In the genomic region with DNA sequence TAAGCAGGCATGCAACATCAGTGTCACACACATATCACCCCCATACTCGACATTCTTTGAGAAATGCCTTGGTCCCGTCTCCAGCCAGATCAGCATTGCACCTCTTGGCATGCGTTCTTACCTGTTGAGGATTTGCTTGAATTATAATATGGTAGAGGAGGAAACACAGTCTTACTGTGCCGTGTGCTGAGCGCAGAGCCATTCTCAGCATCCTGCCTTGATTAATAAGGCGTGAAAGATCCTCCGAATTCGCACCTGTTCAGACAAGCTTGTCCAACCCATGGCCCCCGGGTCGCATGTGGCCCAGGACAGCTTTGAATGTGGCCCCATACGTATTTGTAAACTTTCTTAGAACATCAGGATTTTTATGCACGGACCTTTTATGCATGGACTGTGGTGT, we compare ENCODE assay signal across 28 cellular contexts.
"Had no signal": no experiment of that assay in that cellular context is flagged by ENCODE, and none has a peak within 500 bp of the region (broad histone marks: within the 10 kb centered on the region; RNA-seq: fewer than 3 reads in every experiment).

No MANE protein-coding gene starts in this region.

- H3K27ac Mint-ChIP-seq: natural killer cell treated with Interleukin-12 subunit alpha and Interleukin-12 subunit beta and Interleukin-15 and Interleukin-18, amount 100 ng/mL, for 72 hours; neural progenitor cell; progenitor cell of endocrine pancreas; stimulated activated naive B cell treated with anti-CD40 and anti-IgM and Interleukin-4, amounts not matched to agents 10 μg/mL and 1 μg/mL and 100 μg/mL, for 72 hours; stimulated activated naive CD8-positive, alpha-beta T cell treated with anti-CD3 and anti-CD28 coated beads, Interleukin-15, Interleukin-2, amounts not matched to agents 100 ng/mL and 50 ng/mL, for 24 hours had no signal

- H2AFZ ChIP-seq: neural progenitor cell, parathyroid adenoma had no signal

- H3K4me3 Mint-ChIP-seq: natural killer cell treated with Interleukin-12 subunit alpha and Interleukin-12 subunit beta and Interleukin-15 and Interleukin-18, amount 100 ng/mL, for 72 hours; stimulated activated effector memory CD8-positive, alpha-beta T cell treated with anti-CD3 and anti-CD28 coated beads, Interleukin-12 subunit alpha, Interleukin-12 subunit beta, amount 100 ng/mL, for 72 hours; stimulated activated naive B cell treated with anti-CD40 and anti-IgM and Interleukin-4, amounts not matched to agents 10 μg/mL and 1 μg/mL and 100 μg/mL, for 72 hours; stimulated activated naive CD8-positive, alpha-beta T cell treated with anti-CD3 and anti-CD28 coated beads, Interleukin-15, Interleukin-2, amounts not matched to agents 100 ng/mL and 50 ng/mL, for 24 hours had no signal

- FAIRE-seq: small intestine, urothelium cell line had no signal

- H3K27me3 ChIP-seq: neural progenitor cell, ovary, right lobe of liver, sigmoid colon, stomach, thyroid gland, tibial nerve, upper lobe of left lung, vagina had no signal

- H3K4me1 ChIP-seq: parathyroid adenoma had no signal

- H3K27me3 Mint-ChIP-seq: natural killer cell treated with Interleukin-12 subunit alpha and Interleukin-12 subunit beta and Interleukin-15 and Interleukin-18, amount 100 ng/mL, for 72 hours; progenitor cell of endocrine pancreas; stimulated activated naive B cell treated with anti-CD40 and anti-IgM and Interleukin-4, amounts not matched to agents 10 μg/mL and 1 μg/mL and 100 μg/mL, for 72 hours; stimulated activated naive CD8-positive, alpha-beta T cell treated with anti-CD3 and anti-CD28 coated beads, Interleukin-15, Interleukin-2, amounts not matched to agents 100 ng/mL and 50 ng/mL, for 24 hours had no signal

- H3K27ac ChIP-seq: neural progenitor cell, ovary, parathyroid adenoma, sigmoid colon, stomach, thoracic aorta, thyroid gland, tibial nerve, upper lobe of left lung had no signal

- ATAC-seq: natural killer cell treated with Interleukin-12 subunit alpha and Interleukin-12 subunit beta and Interleukin-15 and Interleukin-18, amount 100 ng/mL, for 72 hours; psoas muscle; right cardiac atrium; right lobe of liver; stimulated activated effector memory CD8-positive, alpha-beta T cell treated with anti-CD3 and anti-CD28 coated beads, Interleukin-12 subunit alpha, Interleukin-12 subunit beta, amount 100 ng/mL, for 72 hours; stimulated activated naive B cell treated with anti-CD40 and anti-IgM and Interleukin-4, amounts not matched to agents 10 μg/mL and 1 μg/mL and 100 μg/mL, for 72 hours had no signal

- H3K9me3 ChIP-seq: ovary, psoas muscle, right lobe of liver, sigmoid colon, stomach, thoracic aorta, thyroid gland, tibial nerve, upper lobe of left lung, vagina had no signal

- H3K9ac ChIP-seq: neural progenitor cell, parathyroid adenoma had no signal

- H3K36me3 Mint-ChIP-seq: natural killer cell treated with Interleukin-12 subunit alpha and Interleukin-12 subunit beta and Interleukin-15 and Interleukin-18, amount 100 ng/mL, for 72 hours; neural progenitor cell; stimulated activated effector memory CD8-positive, alpha-beta T cell treated with anti-CD3 and anti-CD28 coated beads, Interleukin-12 subunit alpha, Interleukin-12 subunit beta, amount 100 ng/mL, for 72 hours; stimulated activated naive B cell treated with anti-CD40 and anti-IgM and Interleukin-4, amounts not matched to agents 10 μg/mL and 1 μg/mL and 100 μg/mL, for 72 hours had no signal

- H3K9me3 Mint-ChIP-seq: natural killer cell treated with Interleukin-12 subunit alpha and Interleukin-12 subunit beta and Interleukin-15 and Interleukin-18, amount 100 ng/mL, for 72 hours; neural progenitor cell; stimulated activated effector memory CD8-positive, alpha-beta T cell treated with anti-CD3 and anti-CD28 coated beads, Interleukin-12 subunit alpha, Interleukin-12 subunit beta, amount 100 ng/mL, for 72 hours; stimulated activated naive B cell treated with anti-CD40 and anti-IgM and Interleukin-4, amounts not matched to agents 10 μg/mL and 1 μg/mL and 100 μg/mL, for 72 hours; stimulated activated naive CD8-positive, alpha-beta T cell treated with anti-CD3 and anti-CD28 coated beads, Interleukin-15, Interleukin-2, amounts not matched to agents 100 ng/mL and 50 ng/mL, for 24 hours had no signal

- DNase-seq: occipital lobe; ovary; posterior cingulate gyrus; psoas muscle; right cardiac atrium; right lobe of liver; sigmoid colon; small intestine; stimulated activated CD4-positive, alpha-beta T cell treated with anti-CD3 and anti-CD28 coated beads, Interleukin-15, amount 100 ng/mL, for 24 hours; stimulated activated CD4-positive, alpha-beta T cell treated with anti-CD3 and anti-CD28 coated beads, Interleukin-2, amount 100 ng/mL, for 24 hours; stimulated activated CD4-positive, alpha-beta T cell treated with anti-CD3 and anti-CD28 coated beads, Interleukin-2, amount 100 ng/mL, for 48 hours; stimulated activated CD4-positive, alpha-beta T cell treated with anti-CD3 and anti-CD28 coated beads, Interleukin-4, amount 100 ng/mL, for 24 hours; stimulated activated naive B cell treated with anti-CD40 and anti-IgM and Interleukin-4, amounts not matched to agents 10 μg/mL and 1 μg/mL and 100 μg/mL, for 72 hours; stimulated activated naive CD4-positive, alpha-beta T cell treated with Interleukin-2 at 50 U/mL for 16 hours; stomach; thyroid gland; trophoblast cell; upper lobe of left lung had no signal

- H3K36me3 ChIP-seq: neural progenitor cell, ovary, right lobe of liver, sigmoid colon, stomach, thoracic aorta, thyroid gland, tibial nerve, upper lobe of left lung, vagina had no signal

- H3K4me3 ChIP-seq: neural progenitor cell, ovary, psoas muscle, right lobe of liver, sigmoid colon, stomach, thoracic aorta, thyroid gland, tibial nerve, upper lobe of left lung, vagina had no signal

- H3K4me1 Mint-ChIP-seq: stimulated activated effector memory CD8-positive, alpha-beta T cell treated with anti-CD3 and anti-CD28 coated beads, Interleukin-12 subunit alpha, Interleukin-12 subunit beta, amount 100 ng/mL, for 72 hours had no signal

- H3K4me2 ChIP-seq: neural progenitor cell had no signal

- H3K79me2 ChIP-seq: parathyroid adenoma had no signal
